In genomic region chr1:53944469-53945182, GRCh38 we compare ENCODE assay signal across 8 cellular contexts. TPM values are rescaled to one million over a fixed set of nuclear protein-coding genes. Genes with fewer than 3 reads are reported as not detected.
DNase-seq lines count a peak whose midpoint lies in the region; TF ChIP-seq lines count a peak whose summit lies in the region.

No MANE protein-coding gene starts in this region.

- H3K9me3 ChIP-seq in OCI-LY3 (ENCODE audit: insufficient read depth, low read length) (no peaks in the 10 kb centered on the region), ectodermal cell (ENCODE audit: control insufficient read depth, low read length) (no peaks in the 10 kb centered on the region)

- WGBS in ectodermal cell, 2 experiments, result 81 to 82% methylated on average over 19 to 20 of the region's 20 CpGs

- peak overlapping the region; percentile 55; the same call in 1 of the 2 replicates for H3K27ac ChIP-seq in OCI-LY3 (ENCODE audit: low read length)
- H3K27ac ChIP-seq in ectodermal cell (ENCODE audit: insufficient read depth, low read depth, low read length, poor library complexity, severe bottlenecking), result no peak overlapping the region

- peak overlapping the region; percentile 84 to 97 (median 93) for H3K27ac Mint-ChIP-seq in nephron

- peaks cover 22% of the 10 kb centered on the region for H3K36me3 Mint-ChIP-seq in nephron (ENCODE audit: low read depth)

- peak overlapping the region; percentile 99 for H3K4me2 ChIP-seq in OCI-LY3 (ENCODE audit: low read length)

- DNase-seq in GM06990 (ENCODE audit: extremely low read depth, insufficient read length) (no peak), NCI-H2029 treated with DMSO at 0.1 percent for 48 hours (lab: John Stamatoyannopoulos, UW) (no peak), H4 (ENCODE audit: low spot score) (no peak), anterior cingulate cortex (lab: John Stamatoyannopoulos, UW) (no peak), NCI-H1092 treated with DMSO at 0.1 percent for 48 hours (lab: John Stamatoyannopoulos, UW) (no peak)

- H3K4me1 Mint-ChIP-seq in nephron, result peaks cover 49% of the 10 kb centered on the region

- no peaks in the 10 kb centered on the region for H3K36me3 ChIP-seq in GM06990 (ENCODE audit: control insufficient read depth, insufficient read depth, low read length)
- H3K36me3 ChIP-seq in OCI-LY3 (replicated peaks; ENCODE audit: low read depth, low read length), result no peaks in the 10 kb centered on the region
- no peaks in the 10 kb centered on the region for H3K36me3 ChIP-seq in ectodermal cell (ENCODE audit: control insufficient read depth, insufficient read depth, low read length)

- no peaks in the 10 kb centered on the region for H3K9me3 Mint-ChIP-seq in nephron

- no peaks in the 10 kb centered on the region for H4K20me1 ChIP-seq in OCI-LY3 (ENCODE audit: insufficient read depth, low read length)

- no peak overlapping the region for H2AFZ ChIP-seq in OCI-LY3 (ENCODE audit: low read depth, low read length)

- TF ChIP-seq CTCF in GM06990 (IDR thresholded peaks at IDR 0.05; ENCODE audit: insufficient read depth, low read length, poor library complexity, severe bottlenecking), result no peak
- TF ChIP-seq CTCF in OCI-LY3 (IDR thresholded peaks at IDR 0.05; ENCODE audit: low read depth, low read length), result no peak
- no peak for TF ChIP-seq CTCF in nephron (IDR thresholded peaks at IDR 0.05; ENCODE audit: unreplicated experiment in 3 of 3)

- peaks cover 18% of the 10 kb centered on the region for H3K4me1 ChIP-seq in OCI-LY3 (ENCODE audit: low read length)
- peaks cover 14% of the 10 kb centered on the region for H3K4me1 ChIP-seq in ectodermal cell (ENCODE audit: control insufficient read depth, insufficient read depth, low read length)

- H3K79me2 ChIP-seq in OCI-LY3 (ENCODE audit: low read length), result peaks cover 29% of the 10 kb centered on the region

- H3K4me3 ChIP-seq in GM06990 (replicated peaks; ENCODE audit: low read depth, low read length) (peak overlapping the region; percentile 80), OCI-LY3 (ENCODE audit: low read length) (peak overlapping the region; percentile 86), ectodermal cell (ENCODE audit: insufficient read depth, low read depth, low read length) (peak overlapping the region; percentile 80)

- H3K27me3 Mint-ChIP-seq in nephron (ENCODE audit: low read depth), result peaks cover 3% of the 10 kb centered on the region

- H3K4me3 Mint-ChIP-seq in nephron, result peak overlapping the region; percentile 94 to 96 (median 95)

- H3K27me3 ChIP-seq in GM06990 (replicated peaks; ENCODE audit: control insufficient read depth, insufficient read depth, low read length), result no peaks in the 10 kb centered on the region
- H3K27me3 ChIP-seq in OCI-LY3 (ENCODE audit: low read depth, low read length), result no peaks in the 10 kb centered on the region
- no peaks in the 10 kb centered on the region for H3K27me3 ChIP-seq in ectodermal cell (ENCODE audit: control insufficient read depth, insufficient read depth, low read length, poor library complexity, severe bottlenecking)

- H3K9ac ChIP-seq in OCI-LY3 (ENCODE audit: low read length), result peak overlapping the region; percentile 90

RNA-seq across cellular contexts. Expression of gene IFT25, which starts 0.9 kb away (rescaled TPM):
- 52.1 TPM for polyA plus RNA-seq in ectodermal cell (2013, experiment 1 of 4)
- polyA plus RNA-seq in ectodermal cell (2013, experiment 2 of 4), result 46.0 TPM
- polyA plus RNA-seq in ectodermal cell (2013, experiment 3 of 4), result 45.8 TPM
- polyA plus RNA-seq in ectodermal cell (2013, experiment 4 of 4), result 46.0 TPM
- total RNA-seq in H4 (2014; rRNA removed; shearing (Covaris generic)), result 71.9 and 86.5 TPM in 2 replicates

RNA-seq across cellular contexts. Expression of gene LRRC42, which starts 1.5 kb away (rescaled TPM):
- polyA plus RNA-seq in ectodermal cell (2013, experiment 1 of 4), result 81.2 TPM
- polyA plus RNA-seq in ectodermal cell (2013, experiment 2 of 4), result 77.1 TPM
- 71.3 TPM for polyA plus RNA-seq in ectodermal cell (2013, experiment 3 of 4)
- 68.0 TPM for polyA plus RNA-seq in ectodermal cell (2013, experiment 4 of 4)
- total RNA-seq in H4 (2014; rRNA removed; shearing (Covaris generic)), result 56.6 and 64.3 TPM in 2 replicates

RNA-seq across cellular contexts. Expression of gene DIO1, which starts 50.6 kb away (rescaled TPM):
- polyA plus RNA-seq in ectodermal cell (2013, experiment 1 of 4), result not detected
- not detected for polyA plus RNA-seq in ectodermal cell (2013, experiment 2 of 4)
- 0.64 TPM for polyA plus RNA-seq in ectodermal cell (2013, experiment 3 of 4)
- not detected for polyA plus RNA-seq in ectodermal cell (2013, experiment 4 of 4)
- not detected in 2 replicates for total RNA-seq in H4 (2014; rRNA removed; shearing (Covaris generic))

RNA-seq across cellular contexts. Expression of gene YIPF1, which starts 55.0 kb away (rescaled TPM):
- 51.0 TPM for polyA plus RNA-seq in ectodermal cell (2013, experiment 1 of 4)
- polyA plus RNA-seq in ectodermal cell (2013, experiment 2 of 4), result 55.2 TPM
- polyA plus RNA-seq in ectodermal cell (2013, experiment 3 of 4), result 37.0 TPM
- polyA plus RNA-seq in ectodermal cell (2013, experiment 4 of 4), result 40.8 TPM
- total RNA-seq in H4 (2014; rRNA removed; shearing (Covaris generic)), result 45.0 and 53.8 TPM in 2 replicates
